Comparison of ENCODE assay signal across 17 cellular contexts in the genomic region with DNA sequence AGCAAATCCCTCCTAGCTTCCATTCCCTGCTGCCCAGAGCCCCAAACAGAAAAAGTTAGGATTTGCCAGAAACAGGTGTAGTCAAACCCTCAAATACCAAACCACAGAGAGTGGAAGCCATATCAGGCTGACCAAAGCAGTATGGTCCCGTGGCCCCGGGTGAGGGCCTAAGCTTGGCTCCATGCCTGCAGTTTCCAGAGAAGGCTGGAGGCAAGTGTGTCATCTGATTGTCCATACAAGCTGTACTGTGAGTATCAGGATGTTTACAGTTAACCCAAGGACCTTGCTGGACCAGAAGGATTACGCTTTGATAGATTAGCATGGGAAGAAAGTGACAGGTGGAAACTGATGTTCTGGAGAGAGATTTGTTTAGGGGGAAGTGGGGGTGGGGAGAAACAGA.
DNase-seq lines count a peak whose midpoint lies in the region; ATAC-seq, FAIRE-seq and TF ChIP-seq lines count a peak whose summit lies in the region.
"Had no signal": no experiment of that assay in that cellular context is flagged by ENCODE, and none has a peak within 500 bp of the region (broad histone marks: within the 10 kb centered on the region; RNA-seq: fewer than 3 reads in every experiment).

No MANE protein-coding gene starts in this region.

- WGBS in mesenchymal stem cell: 54% methylated on average over 3 of the region's 3 CpGs

- H4K91ac ChIP-seq in mesenchymal stem cell (ENCODE audit: low read length): no peak overlapping the region

- H3K27me3 ChIP-seq in CD8-positive, alpha-beta T cell (ENCODE audit: insufficient read depth, low read length): no peaks in the 10 kb centered on the region
- H3K27me3 ChIP-seq in astrocyte (ENCODE audit: insufficient read depth, low read length) (peaks cover 6% of the 10 kb centered on the region), mesenchymal stem cell (ENCODE audit: control insufficient read depth in 1 of 2, insufficient read depth in 1 of 2, low read length in 2 of 2) (peaks cover 21 to 23% of the 10 kb centered on the region in 2 experiments), MG63 (no peaks in the 10 kb centered on the region)

- CTCF ChIA-PET in CD8-positive, alpha-beta T cell (lab: Charles Lee): interaction anchor here (3.1 to 4.4 kb wide), 3 partner anchors 10 to 17 kb away, joined by 14 to 45 read pairs (median 27); no protein-coding TSS in a partner anchor

- no peak overlapping the region for H3K23ac ChIP-seq in mesenchymal stem cell (ENCODE audit: low read length in 2 of 2)

- H3K36me3 ChIP-seq in CD8-positive, alpha-beta T cell (ENCODE audit: insufficient read depth, low read length): peaks cover 7% of the 10 kb centered on the region
- H3K36me3 ChIP-seq in astrocyte (ENCODE audit: insufficient read depth, low read length): no peaks in the 10 kb centered on the region
- H3K36me3 ChIP-seq in mesenchymal stem cell (ENCODE audit: control insufficient read depth in 1 of 2, insufficient read depth in 2 of 2, low read depth in 1 of 2, low read length in 2 of 2): no peaks in the 10 kb centered on the region
- H3K36me3 ChIP-seq in MG63: no peaks in the 10 kb centered on the region

- H3K4me1 Mint-ChIP-seq in CD8-positive, alpha-beta T cell (ENCODE audit: low read depth): peaks cover 11% of the 10 kb centered on the region
- H3K4me1 Mint-ChIP-seq in astrocyte (ENCODE audit: low read depth, unreplicated experiment): no peaks in the 10 kb centered on the region

- no peaks in the 10 kb centered on the region for H3K79me1 ChIP-seq in mesenchymal stem cell (replicated peaks; ENCODE audit: low read length, poor library complexity, severe bottlenecking)

- H3K9ac ChIP-seq in astrocyte (ENCODE audit: low read length): no peak overlapping the region
- H3K9ac ChIP-seq in mesenchymal stem cell (ENCODE audit: low read length): no peak overlapping the region

- H3K4me1 ChIP-seq in CD8-positive, alpha-beta T cell (ENCODE audit: insufficient read depth, low read length): peaks cover 12% of the 10 kb centered on the region
- peaks cover 8% of the 10 kb centered on the region for H3K4me1 ChIP-seq in astrocyte (ENCODE audit: insufficient read depth, low read length)
- peaks cover 9% of the 10 kb centered on the region for H3K4me1 ChIP-seq in mesenchymal stem cell (ENCODE audit: control insufficient read depth, insufficient read depth, low read depth, low read length)

- no peak overlapping the region for H2BK12ac ChIP-seq in mesenchymal stem cell (ENCODE audit: low read length in 2 of 2)

- no peak overlapping the region for H2BK15ac ChIP-seq in mesenchymal stem cell (ENCODE audit: low read depth, poor library complexity, severe bottlenecking)

- H3K4me3 ChIP-seq in CD8-positive, alpha-beta T cell (ENCODE audit: low read depth, low read length): no peak overlapping the region
- H3K4me3 ChIP-seq in astrocyte (ENCODE audit: insufficient read depth, low read depth, low read length) (no peak overlapping the region), mesenchymal stem cell (ENCODE audit: insufficient read depth in 1 of 2, low read depth in 1 of 2, low read length in 2 of 2) (no peak overlapping the region), MG63 (no peak overlapping the region)

- no peak for DNase-seq in CD8-positive, alpha-beta T cell
- DNase-seq in M059J (ENCODE audit: low read depth): peak; percentile 28
- no peak for DNase-seq in astrocyte (ENCODE audit: low read depth)
- DNase-seq in mesenchymal stem cell: peak; percentile 51
- DNase-seq in stimulated activated CD4-positive, alpha-beta T cell treated with anti-CD3 and anti-CD28 coated beads, Interleukin-2, amount 100 ng/mL, for 24 hours: no peak
- no peak for DNase-seq in MG63
- no peak for DNase-seq in erythroblast (lab: John Stamatoyannopoulos, UW)
- DNase-seq: C1 segment of cervical spinal cord, DMS 273 treated with DMSO at 0.1 percent for 48 hours, EL, HFFc6, MM.1S, NCI-H1105, NCI-H1694, NCI-H2107, NCI-H2227 treated with DMSO at 0.1 percent for 48 hours had no signal

- no peaks in the 10 kb centered on the region for H4K20me1 ChIP-seq in astrocyte (ENCODE audit: insufficient read depth, low read length)

- H3K14ac ChIP-seq in mesenchymal stem cell (ENCODE audit: low read length in 2 of 2): no peak overlapping the region

- TF ChIP-seq POLR2A in erythroblast (IDR thresholded peaks at IDR 0.05; ENCODE audit: low read length): no peak

- TF ChIP-seq CTCF in CD8-positive, alpha-beta T cell (IDR thresholded peaks at IDR 0.05): no peak
- no peak for TF ChIP-seq CTCF in astrocyte (IDR thresholded peaks at IDR 0.05; ENCODE audit: insufficient read depth, low read depth, low read length)

- intact Hi-C loops in CD8-positive, alpha-beta T cell (cut with DNase I, micrococcal nuclease): loop anchor here in 1 of 2 experiments (5.0 kb wide), 1 partner anchor 153 kb away; no protein-coding TSS in a partner anchor

- peak overlapping the region; percentile 32 for H3K27ac Mint-ChIP-seq in CD8-positive, alpha-beta T cell
- no peak overlapping the region for H3K27ac Mint-ChIP-seq in astrocyte (ENCODE audit: unreplicated experiment)
- H3K27ac Mint-ChIP-seq: HFFc6 had no signal

- POLR2A ChIA-PET in CD8-positive, alpha-beta T cell (lab: Charles Lee): no interaction called here

- no peak overlapping the region for H3K18ac ChIP-seq in mesenchymal stem cell (ENCODE audit: low read depth in 1 of 2, low read length in 2 of 2)

- H2AK5ac ChIP-seq in mesenchymal stem cell (ENCODE audit: low read length, severe bottlenecking): no peak overlapping the region

- no peak overlapping the region for H3K27ac ChIP-seq in CD8-positive, alpha-beta T cell (ENCODE audit: low read depth, low read length)
- H3K27ac ChIP-seq in astrocyte (ENCODE audit: low read depth, low read length): no peak overlapping the region
- no peak overlapping the region for H3K27ac ChIP-seq in mesenchymal stem cell (ENCODE audit: low read length, poor library complexity, severe bottlenecking)

- no peak overlapping the region for H4K8ac ChIP-seq in mesenchymal stem cell (ENCODE audit: low read length)

- no peak for FAIRE-seq in astrocyte (lab: Jason Lieb, UNC)
- FAIRE-seq: H54 had no signal

- H3K9me3 Mint-ChIP-seq in CD8-positive, alpha-beta T cell: no peaks in the 10 kb centered on the region
- peaks cover 9% of the 10 kb centered on the region for H3K9me3 Mint-ChIP-seq in astrocyte (ENCODE audit: unreplicated experiment)

- H3K4me2 ChIP-seq in astrocyte (ENCODE audit: low read length) (no peak overlapping the region), mesenchymal stem cell (ENCODE audit: low read length, poor library complexity, severe bottlenecking) (no peak overlapping the region)

- no peaks in the 10 kb centered on the region for H3K9me3 ChIP-seq in CD8-positive, alpha-beta T cell (ENCODE audit: low read length)
- peaks cover 4% of the 10 kb centered on the region for H3K9me3 ChIP-seq in astrocyte (ENCODE audit: insufficient read depth, low read depth, low read length)
- no peaks in the 10 kb centered on the region for H3K9me3 ChIP-seq in mesenchymal stem cell (ENCODE audit: control insufficient read depth, low read length)
- H3K9me3 ChIP-seq in MG63: no peaks in the 10 kb centered on the region

- H3K79me2 ChIP-seq in astrocyte (ENCODE audit: insufficient read depth, low read length): no peaks in the 10 kb centered on the region

- ATAC-seq in CD8-positive, alpha-beta T cell: no peak

- no peak overlapping the region for H3K4ac ChIP-seq in mesenchymal stem cell (ENCODE audit: low read depth in 1 of 2, low read length in 2 of 2)

- H2BK120ac ChIP-seq in mesenchymal stem cell (ENCODE audit: low read depth, low read length): no peak overlapping the region

- no peak overlapping the region for H3K4me3 Mint-ChIP-seq in CD8-positive, alpha-beta T cell
- H3K4me3 Mint-ChIP-seq in astrocyte (ENCODE audit: unreplicated experiment): peak overlapping the region; percentile 4
- H3K4me3 Mint-ChIP-seq: HFFc6 had no signal

- no peaks in the 10 kb centered on the region for H3K27me3 Mint-ChIP-seq in CD8-positive, alpha-beta T cell (ENCODE audit: low read depth)
- H3K27me3 Mint-ChIP-seq in astrocyte (ENCODE audit: low read depth, unreplicated experiment): peaks cover 39% of the 10 kb centered on the region

- peaks cover 33% of the 10 kb centered on the region for H3K36me3 Mint-ChIP-seq in CD8-positive, alpha-beta T cell
- H3K36me3 Mint-ChIP-seq in astrocyte (ENCODE audit: low read depth, unreplicated experiment): no peaks in the 10 kb centered on the region

- no peak overlapping the region for H2BK5ac ChIP-seq in mesenchymal stem cell (ENCODE audit: low read depth, low read length, poor library complexity, severe bottlenecking)

- H2AFZ ChIP-seq in astrocyte (ENCODE audit: low read depth, low read length): no peak overlapping the region
- H2AFZ ChIP-seq in mesenchymal stem cell (ENCODE audit: low read depth, low read length): no peak overlapping the region

Comparison
In these comparisons a context has a peak if more than half of its experiments do, and no peak if none do; other contexts are left out.
1. DNase-seq: peak in M059J (single experiment) and mesenchymal stem cell (single experiment); none in CD8-positive, alpha-beta T cell (0 of 7), astrocyte (single experiment), stimulated activated CD4-positive, alpha-beta T cell treated with anti-CD3 and anti-CD28 coated beads, Interleukin-2, amount 100 ng/mL, for 24 hours (0 of 2), MG63 (single experiment) and erythroblast (0 of 2).